Comparison of ENCODE assay signal across 16 cellular contexts in genomic region chr11:78784321-78785061, GRCh38.
DNase-seq lines count a peak whose midpoint lies in the region; ATAC-seq and TF ChIP-seq lines count a peak whose summit lies in the region.
"Had no signal": no experiment of that assay in that cellular context is flagged by ENCODE, and none has a peak within 500 bp of the region (broad histone marks: within the 10 kb centered on the region; RNA-seq: fewer than 3 reads in every experiment).

No MANE protein-coding gene starts in this region.

- H3K27ac ChIP-seq in PC-3 (ENCODE audit: low read length) (peak overlapping the region; percentile 84), mesodermal cell (ENCODE audit: low read depth, low read length, severe bottlenecking) (peak overlapping the region; percentile 43), adrenal gland (no peak overlapping the region)
- H3K27ac ChIP-seq: BLaER1, parathyroid adenoma had no signal

- WGBS in mesodermal cell (ENCODE audit: insufficient coverage in 2 of 2), 2 experiments: 91 to 100% methylated on average over 4 to 5 of the region's 9 CpGs
- 72 to 80% (median 74%) methylated on average over 9 of the region's 9 CpGs for WGBS in adrenal gland, 4 donors

- H3K27me3 ChIP-seq in PC-3 (ENCODE audit: low read length) (no peaks in the 10 kb centered on the region), adrenal gland (no peaks in the 10 kb centered on the region)
- H3K27me3 ChIP-seq: BLaER1 had no signal

- intact Hi-C loops in PC-3 (cut with micrococcal nuclease): no loop called here
- intact Hi-C loops in adrenal gland (cut with DNase I): no loop called here

- H3K36me3 ChIP-seq in PC-3 (ENCODE audit: low read depth, low read length) (no peaks in the 10 kb centered on the region), mesodermal cell (ENCODE audit: control insufficient read depth, insufficient read depth, low read length) (no peaks in the 10 kb centered on the region), adrenal gland (replicated peaks in 1 of 2) (no peaks in the 10 kb centered on the region)

- H3F3A ChIP-seq in PC-3 (ENCODE audit: low read length, unreplicated experiment): peaks cover 7% of the 10 kb centered on the region

- H3K4me2 ChIP-seq in PC-3 (ENCODE audit: low read length): peak overlapping the region; percentile 60
- H3K4me2 ChIP-seq: BLaER1 had no signal

- CTCF ChIA-PET in PC-3 (lab: Charles Lee): no interaction called here

- TF ChIP-seq POLR2A in adrenal gland (IDR thresholded peaks at IDR 0.05): no peak

- POLR2A ChIA-PET in PC-3 (lab: Charles Lee; ENCODE audit: unreplicated experiment): interaction anchor here (0.6 kb wide), 1 partner anchor 12 kb away, joined by 5 read pairs; no protein-coding TSS in a partner anchor

- H3K4me1 ChIP-seq in PC-3 (ENCODE audit: insufficient read depth, low read length) (peaks cover 45% of the 10 kb centered on the region), mesodermal cell (ENCODE audit: control insufficient read depth, insufficient read depth, low read length, poor library complexity, severe bottlenecking) (peaks cover 30% of the 10 kb centered on the region), adrenal gland (replicated peaks in 1 of 2) (no peaks in the 10 kb centered on the region)
- H3K4me1 ChIP-seq: parathyroid adenoma had no signal

- DNase-seq in AG20443 (ENCODE audit: low spot score) (peak; percentile 45), PC-3 (peak; percentile 90), dedifferentiated amniotic fluid mesenchymal stem cell (ENCODE audit: extremely low spot score) (peak; percentile 48), adrenal gland (no peak), NCI-H1436 treated with DMSO at 0.1 percent for 48 hours (lab: John Stamatoyannopoulos, UW) (no peak), OCI-M2 (lab: John Stamatoyannopoulos, UW; ENCODE audit: unreplicated experiment) (no peak)
- DNase-seq in activated naive CD4-positive, alpha-beta T cell treated with Interleukin-2 at 50 U/mL for 16 hours: no peak
- DNase-seq: activated CD4-positive, alpha-beta T cell treated with anti-CD3 and anti-CD28 coated beads for 48 hours; activated T-cell treated with anti-CD3 and anti-CD28 coated beads, Interleukin-2, amount 50 U/mL, for 4 hours; Karpas-422; NCI-H1694; NCI-H526 treated with DMSO at 0.1 percent for 48 hours; stimulated activated CD4-positive, alpha-beta T cell treated with anti-CD3 and anti-CD28 coated beads, Interleukin-12 subunit alpha, Interleukin-12 subunit beta, amount 100 ng/mL, for 4 hours had no signal

- H2AFZ ChIP-seq in PC-3 (ENCODE audit: low read length): no peak overlapping the region
- H2AFZ ChIP-seq: parathyroid adenoma had no signal

- peak overlapping the region; percentile 31 for H3K9ac ChIP-seq in PC-3 (ENCODE audit: low read length)
- H3K9ac ChIP-seq: BLaER1, parathyroid adenoma had no signal

- H3K9me3 ChIP-seq in PC-3 (ENCODE audit: low read length): no peaks in the 10 kb centered on the region
- H3K9me3 ChIP-seq in mesodermal cell (ENCODE audit: control insufficient read depth, low read length): no peaks in the 10 kb centered on the region
- H3K9me3 ChIP-seq in adrenal gland (replicated peaks in 1 of 3): no peaks in the 10 kb centered on the region
- H3K9me3 ChIP-seq: BLaER1 had no signal

- TSS peak; percentile 40 for BruUV-seq in PC-3 (replicated peaks; lab: Mats Ljungman, UMichigan)

- no peaks in the 10 kb centered on the region for H4K20me1 ChIP-seq in PC-3 (ENCODE audit: low read length)
- H4K20me1 ChIP-seq: BLaER1 had no signal

- H3K9me2 ChIP-seq in PC-3 (replicated peaks; ENCODE audit: low read length): no peaks in the 10 kb centered on the region

- TF ChIP-seq CTCF in PC-3 (conservative IDR thresholded peaks at IDR 0.05; ENCODE audit: low read depth, low read length) (no peak), adrenal gland (IDR thresholded peaks at IDR 0.05) (no peak)

- H3K79me2 ChIP-seq in PC-3 (ENCODE audit: low read length): no peaks in the 10 kb centered on the region
- H3K79me2 ChIP-seq: parathyroid adenoma had no signal

- no peak overlapping the region for H3K4me3 ChIP-seq in PC-3 (ENCODE audit: low read length)
- no peak overlapping the region for H3K4me3 ChIP-seq in mesodermal cell (ENCODE audit: extremely low read depth, insufficient read depth, low read length, poor library complexity, severe bottlenecking)
- no peak overlapping the region for H3K4me3 ChIP-seq in adrenal gland
- H3K4me3 ChIP-seq: BLaER1 had no signal

- peak; percentile 83 for ATAC-seq in PC-3
- ATAC-seq: activated T-cell treated with anti-CD3 and anti-CD28 coated beads, Interleukin-2, amount 50 U/mL, for 4 hours had no signal

Comparison
In these comparisons a context has a peak if more than half of its experiments do, and no peak if none do; other contexts are left out.
1. DNase-seq: peak in AG20443 (single experiment), PC-3 (single experiment) and dedifferentiated amniotic fluid mesenchymal stem cell (single experiment); none in adrenal gland (0 of 7), NCI-H1436 treated with DMSO at 0.1 percent for 48 hours (single experiment), OCI-M2 (single experiment) and activated naive CD4-positive, alpha-beta T cell treated with Interleukin-2 at 50 U/mL for 16 hours (single experiment).
2. H3K27ac ChIP-seq: peak in PC-3 (single experiment) and mesodermal cell (single experiment); none in adrenal gland (0 of 5).